1 cellular context compared by ENCODE assay signal in genomic region chr14:90848944-90849731, GRCh38.
TF ChIP-seq lines count a peak whose summit lies in the region.

No MANE protein-coding gene starts in this region.

TF ChIP-seq in H1, 55 proteins besides CTCF, POLR2A, EP300 and RAD21:
- no peak for TF ChIP-seq BRCA1 (IDR thresholded peaks at IDR 0.05; ENCODE audit: low read depth, low read length)
- TF ChIP-seq BCL11A (IDR thresholded peaks at IDR 0.05; ENCODE audit: low read depth in 2 of 2, low read length in 2 of 2): no peak
- no peak for TF ChIP-seq EGR1 (IDR thresholded peaks at IDR 0.05; ENCODE audit: borderline replicate concordance, low read depth, low read length)
- TF ChIP-seq PHF8 (conservative IDR thresholded peaks at IDR 0.05; ENCODE audit: low read depth, low read length): no peak
- TF ChIP-seq NANOG (IDR thresholded peaks at IDR 0.05; ENCODE audit: insufficient read depth, low read depth, low read length, poor library complexity, severe bottlenecking): no peak
- TF ChIP-seq, protein P1, sequence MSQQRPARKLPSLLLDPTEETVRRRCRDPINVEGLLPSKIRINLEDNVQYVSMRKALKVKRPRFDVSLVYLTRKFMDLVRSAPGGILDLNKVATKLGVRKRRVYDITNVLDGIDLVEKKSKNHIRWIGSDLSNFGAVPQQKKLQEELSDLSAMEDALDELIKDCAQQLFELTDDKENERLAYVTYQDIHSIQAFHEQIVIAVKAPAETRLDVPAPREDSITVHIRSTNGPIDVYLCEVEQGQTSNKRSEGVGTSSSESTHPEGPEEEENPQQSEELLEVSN (IDR thresholded peaks at IDR 0.05): no peak
- no peak for TF ChIP-seq NRF1 (IDR thresholded peaks at IDR 0.05; ENCODE audit: low read depth, low read length)
- TF ChIP-seq SP4 (IDR thresholded peaks at IDR 0.05; ENCODE audit: low read length): no peak
- TF ChIP-seq SIX5 (IDR thresholded peaks at IDR 0.05; ENCODE audit: low read depth, low read length): no peak
- TF ChIP-seq CEBPB (IDR thresholded peaks at IDR 0.05; ENCODE audit: low read depth, low read length): no peak
- no peak for TF ChIP-seq HDAC2 (IDR thresholded peaks at IDR 0.05; ENCODE audit: borderline replicate concordance in 1 of 2, low read depth in 2 of 2, low read length in 2 of 2)
- TF ChIP-seq EZH2 (IDR thresholded peaks at IDR 0.05; ENCODE audit: low read depth, low read length, severe bottlenecking): no peak
- no peak for TF ChIP-seq GABPA (IDR thresholded peaks at IDR 0.05; ENCODE audit: borderline replicate concordance, insufficient read depth, low read length)
- no peak for TF ChIP-seq CREB1 (IDR thresholded peaks at IDR 0.05)
- TF ChIP-seq TAF1 (IDR thresholded peaks at IDR 0.05; ENCODE audit: low read depth, low read length): no peak
